ENCODE assay signal across 8 cellular contexts in genomic region chr12:6038160-6038559, GRCh38.
DNase-seq lines count a peak whose midpoint lies in the region; ATAC-seq and TF ChIP-seq lines count a peak whose summit lies in the region.

No MANE protein-coding gene starts in this region.

- in situ Hi-C loops in KBM-7 (cut with MboI; ENCODE audit: low pct_unique_long_range_greater_than_20kb, low sequenced_read_pairs): no loop called here

- H3K4me1 Mint-ChIP-seq in brain: peaks cover 5% of the 10 kb centered on the region
- peaks cover 2 to 8% of the 10 kb centered on the region in 2 donors for H3K4me1 Mint-ChIP-seq in stimulated activated naive B cell treated with anti-CD40 and anti-IgM and Interleukin-4, amounts not matched to agents 10 μg/mL and 1 μg/mL and 100 μg/mL, for 72 hours

- no peaks in the 10 kb centered on the region for H3K36me3 Mint-ChIP-seq in brain
- H3K36me3 Mint-ChIP-seq in stimulated activated naive B cell treated with anti-CD40 and anti-IgM and Interleukin-4, amounts not matched to agents 10 μg/mL and 1 μg/mL and 100 μg/mL, for 72 hours: no peaks in the 10 kb centered on the region

- peaks cover 7% of the 10 kb centered on the region for H3K27me3 Mint-ChIP-seq in brain
- peaks cover 6 to 7% of the 10 kb centered on the region in 2 donors for H3K27me3 Mint-ChIP-seq in stimulated activated naive B cell treated with anti-CD40 and anti-IgM and Interleukin-4, amounts not matched to agents 10 μg/mL and 1 μg/mL and 100 μg/mL, for 72 hours

- ATAC-seq in GM18502 (IDR thresholded peaks at IDR 0.05; ENCODE audit: poor library complexity, unreplicated experiment): peak; percentile 62
- ATAC-seq in stimulated activated naive B cell treated with anti-CD40 and anti-IgM and Interleukin-4, amounts not matched to agents 10 μg/mL and 1 μg/mL and 100 μg/mL, for 72 hours (replicated peaks): peak; percentile 89
- ATAC-seq in GM21825 (IDR thresholded peaks at IDR 0.05; ENCODE audit: unreplicated experiment): no peak

- H3K4me3 Mint-ChIP-seq in brain: no peak overlapping the region
- H3K4me3 Mint-ChIP-seq in stimulated activated naive B cell treated with anti-CD40 and anti-IgM and Interleukin-4, amounts not matched to agents 10 μg/mL and 1 μg/mL and 100 μg/mL, for 72 hours: no peak overlapping the region

- no peaks in the 10 kb centered on the region for H3K9me3 Mint-ChIP-seq in brain
- no peaks in the 10 kb centered on the region for H3K9me3 Mint-ChIP-seq in stimulated activated naive B cell treated with anti-CD40 and anti-IgM and Interleukin-4, amounts not matched to agents 10 μg/mL and 1 μg/mL and 100 μg/mL, for 72 hours

- TF ChIP-seq CTCF in AG10803 (conservative IDR thresholded peaks at IDR 0.05; ENCODE audit: low read length): peak; percentile 72
- TF ChIP-seq CTCF in brain (conservative IDR thresholded peaks at IDR 0.05): peak; percentile 70 to 84

- no peak overlapping the region for H3K4me3 ChIP-seq in AG10803 (ENCODE audit: low read length)

- peak; percentile 66 for DNase-seq in AG10803 (ENCODE audit: low read depth)
- DNase-seq in KBM-7: peak; percentile 83
- DNase-seq in SIG-M5 treated with dmso at 0.1 percent for 504 hours (lab: John Stamatoyannopoulos, UW; ENCODE audit: unreplicated experiment): peak; percentile 88
- peak; percentile 79 for DNase-seq in kidney tubule cell (ENCODE audit: low spot score)
- peak; percentile 51 for DNase-seq in stimulated activated naive B cell treated with anti-CD40 and anti-IgM and Interleukin-4, amounts not matched to agents 10 μg/mL and 1 μg/mL and 100 μg/mL, for 72 hours

- no peak overlapping the region for H3K27ac Mint-ChIP-seq in brain
- no peak overlapping the region for H3K27ac Mint-ChIP-seq in stimulated activated naive B cell treated with anti-CD40 and anti-IgM and Interleukin-4, amounts not matched to agents 10 μg/mL and 1 μg/mL and 100 μg/mL, for 72 hours
